In genomic region chr6:154343473-154344308, GRCh38 we compare ENCODE assay signal across 1 cellular context.
A peak's percentile ranks its signal among the peaks of the same experiment; 100 is the strongest.
TF ChIP-seq lines count a peak whose summit lies in the region.

No MANE protein-coding gene starts in this region.

TF ChIP-seq in HepG2, 621 proteins besides CTCF, POLR2A, EP300 and RAD21 (continued from another document):
- TF ChIP-seq, protein P1, sequence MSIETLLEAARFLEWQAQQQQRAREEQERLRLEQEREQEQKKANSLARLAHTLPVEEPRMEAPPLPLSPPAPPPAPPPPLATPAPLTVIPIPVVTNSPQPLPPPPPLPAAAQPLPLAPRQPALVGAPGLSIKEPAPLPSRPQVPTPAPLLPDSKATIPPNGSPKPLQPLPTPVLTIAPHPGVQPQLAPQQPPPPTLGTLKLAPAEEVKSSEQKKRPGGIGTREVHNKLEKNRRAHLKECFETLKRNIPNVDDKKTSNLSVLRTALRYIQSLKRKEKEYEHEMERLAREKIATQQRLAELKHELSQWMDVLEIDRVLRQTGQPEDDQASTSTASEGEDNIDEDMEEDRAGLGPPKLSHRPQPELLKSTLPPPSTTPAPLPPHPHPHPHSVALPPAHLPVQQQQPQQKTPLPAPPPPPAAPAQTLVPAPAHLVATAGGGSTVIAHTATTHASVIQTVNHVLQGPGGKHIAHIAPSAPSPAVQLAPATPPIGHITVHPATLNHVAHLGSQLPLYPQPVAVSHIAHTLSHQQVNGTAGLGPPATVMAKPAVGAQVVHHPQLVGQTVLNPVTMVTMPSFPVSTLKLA (IDR thresholded peaks at IDR 0.05) = peak; percentile 65; the same call in 1 of the 2 replicates
TF ChIP-seq in HepG2: peak in this region for 1.
